15 cellular contexts compared by ENCODE assay signal in genomic region chr11:27214713-27215112, GRCh38.
DNase-seq lines count a peak whose midpoint lies in the region; ATAC-seq and TF ChIP-seq lines count a peak whose summit lies in the region.
"Had no signal": no experiment of that assay in that cellular context is flagged by ENCODE, and none has a peak within 500 bp of the region (broad histone marks: within the 10 kb centered on the region; RNA-seq: fewer than 3 reads in every experiment).

No MANE protein-coding gene starts in this region.

- H3K27me3 ChIP-seq in IMR-90 (ENCODE audit: control insufficient read depth, insufficient read depth, low read length) (no peaks in the 10 kb centered on the region), adipocyte (replicated peaks; ENCODE audit: control insufficient read depth, insufficient read depth, low read length) (no peaks in the 10 kb centered on the region), mesendoderm (ENCODE audit: insufficient read depth, low read length, poor library complexity) (no peaks in the 10 kb centered on the region), smooth muscle cell (ENCODE audit: low read depth) (no peaks in the 10 kb centered on the region), uterus (no peaks in the 10 kb centered on the region)

- peak overlapping the region; percentile 31; the same call in 1 of the 2 replicates for H4K5ac ChIP-seq in IMR-90 (ENCODE audit: low read depth, low read length)
- H4K5ac ChIP-seq in mesendoderm (ENCODE audit: low read length) = no peak overlapping the region

- no peak for TF ChIP-seq RAD21 in IMR-90 (IDR thresholded peaks at IDR 0.05; ENCODE audit: low read length)

- no peaks in the 10 kb centered on the region for H3K79me2 ChIP-seq in mesendoderm (ENCODE audit: control insufficient read depth, insufficient read depth, low read length)
- peaks cover 9% of the 10 kb centered on the region for H3K79me2 ChIP-seq in smooth muscle cell (ENCODE audit: low read depth)

- WGBS in IMR-90 (ENCODE audit: extremely low coverage in 2 of 2, insufficient read length in 1 of 2), 2 experiments = 67% methylated on average over 1 of the region's 5 CpGs; no CpG with 5 or more reads in 1 of the 2 experiments
- WGBS in mesendoderm (ENCODE audit: extremely low coverage, insufficient coverage, low lambda C conversion rate) = no CpG with 5 or more reads among the region's 5 CpGs
- WGBS in smooth muscle cell (ENCODE audit: low lambda C conversion rate) = 95% methylated on average over 5 of the region's 5 CpGs

- no peak overlapping the region for H2BK5ac ChIP-seq in IMR-90 (ENCODE audit: low read depth, low read length, poor library complexity, severe bottlenecking)
- no peak overlapping the region for H2BK5ac ChIP-seq in mesendoderm (ENCODE audit: low read length)

- no peak overlapping the region for H2AK9ac ChIP-seq in IMR-90 (replicated peaks; ENCODE audit: low read depth, low read length, poor library complexity)

- H3K36me3 ChIP-seq in IMR-90 (ENCODE audit: control insufficient read depth, insufficient read depth, low read length) (no peaks in the 10 kb centered on the region), adipocyte (ENCODE audit: control insufficient read depth, insufficient read depth, low read length, severe bottlenecking) (no peaks in the 10 kb centered on the region), mesendoderm (ENCODE audit: control insufficient read depth, insufficient read depth, low read length) (no peaks in the 10 kb centered on the region), smooth muscle cell (ENCODE audit: low read depth) (no peaks in the 10 kb centered on the region), uterus (no peaks in the 10 kb centered on the region)

- H3F3A ChIP-seq in smooth muscle cell (ENCODE audit: low read depth) = peaks cover 24% of the 10 kb centered on the region

- H2BK120ac ChIP-seq in IMR-90 (ENCODE audit: low read depth, low read length) (0 out of 2 replicates have a peak overlapping the region, but pooled peaks have one; percentile 39), mesendoderm (ENCODE audit: low read depth, low read length) (no peak overlapping the region)

- ATAC-seq in IMR-90 (ENCODE audit: low read depth) (no peak), HG02610 (IDR thresholded peaks at IDR 0.05; ENCODE audit: unreplicated experiment) (no peak)
- ATAC-seq: A549; CD8-positive, alpha-beta T cell had no signal

- no peak overlapping the region for H3K4me2 ChIP-seq in IMR-90 (ENCODE audit: low read depth, low read length)
- no peak overlapping the region for H3K4me2 ChIP-seq in mesendoderm (ENCODE audit: low read length)
- no peak overlapping the region for H3K4me2 ChIP-seq in smooth muscle cell

- H3K4me1 ChIP-seq in IMR-90 (ENCODE audit: control insufficient read depth, insufficient read depth, low read length) (peaks cover 28% of the 10 kb centered on the region), adipocyte (ENCODE audit: control insufficient read depth, insufficient read depth, low read length) (peaks cover 32% of the 10 kb centered on the region), mesendoderm (ENCODE audit: control insufficient read depth, low read depth, low read length) (peaks cover 9% of the 10 kb centered on the region), smooth muscle cell (ENCODE audit: low read depth) (peaks cover 27% of the 10 kb centered on the region), uterus (peaks cover 0 to 19% of the 10 kb centered on the region in 2 donors)

- H2AFZ ChIP-seq in IMR-90 (replicated peaks; ENCODE audit: low read length, poor library complexity) (no peak overlapping the region), smooth muscle cell (ENCODE audit: low read depth) (no peak overlapping the region)

- no peak overlapping the region for H3K9ac ChIP-seq in IMR-90 (ENCODE audit: low read depth, low read length)
- H3K9ac ChIP-seq in adipocyte (ENCODE audit: low read length) = no peak overlapping the region
- H3K9ac ChIP-seq in mesendoderm (ENCODE audit: low read length) = no peak overlapping the region
- no peak overlapping the region for H3K9ac ChIP-seq in smooth muscle cell (ENCODE audit: low read depth)

- H4K8ac ChIP-seq in IMR-90 (ENCODE audit: low read depth in 2 of 2, low read length in 2 of 2) = no peak overlapping the region; a peak in 1 of 4 replicates
- no peak overlapping the region for H4K8ac ChIP-seq in mesendoderm (ENCODE audit: low read depth, low read length)

- in situ Hi-C loops in IMR-90 (cut with MboI; ENCODE audit: low sequenced_read_pairs) = no loop called here

- H4K20me1 ChIP-seq in IMR-90 (ENCODE audit: insufficient read depth, low read length) = no peaks in the 10 kb centered on the region
- no peaks in the 10 kb centered on the region for H4K20me1 ChIP-seq in smooth muscle cell (ENCODE audit: low read depth)

- H2BK20ac ChIP-seq in IMR-90 (ENCODE audit: low read depth, low read length) = peak overlapping the region; percentile 83

- H3K4me3 ChIP-seq in IMR-90 (ENCODE audit: insufficient read depth, low read depth, low read length) (no peak overlapping the region), adipocyte (ENCODE audit: low read length) (no peak overlapping the region), mesendoderm (ENCODE audit: low read length) (no peak overlapping the region), smooth muscle cell (no peak overlapping the region), uterus (no peak overlapping the region)
- H3K4me3 ChIP-seq: A549 had no signal

- H3K4ac ChIP-seq in IMR-90 (ENCODE audit: low read depth, low read length) (peak overlapping the region; percentile 48), mesendoderm (ENCODE audit: low read depth, low read length) (no peak overlapping the region)

- no peak overlapping the region for H3K27ac ChIP-seq in IMR-90 (ENCODE audit: insufficient read depth, low read length)
- no peak overlapping the region for H3K27ac ChIP-seq in mesendoderm (ENCODE audit: low read depth, low read length)
- peak overlapping the region; percentile 64 for H3K27ac ChIP-seq in smooth muscle cell (ENCODE audit: low read depth)
- no peak overlapping the region for H3K27ac ChIP-seq in uterus

- peaks cover 25% of the 10 kb centered on the region for H3K9me1 ChIP-seq in IMR-90 (ENCODE audit: insufficient read depth, low read length)

- intact Hi-C loops in IMR-90 (cut with micrococcal nuclease) = loop anchor here (10.0 kb wide), 1 partner anchor 70 kb away; no protein-coding TSS in a partner anchor
- intact Hi-C loops in uterus (cut with DNase I; ENCODE audit: low total_unique reads) = no loop called here

- H2BK15ac ChIP-seq in IMR-90 (ENCODE audit: low read depth, low read length) (no peak overlapping the region), mesendoderm (replicated peaks; ENCODE audit: low read depth) (peak overlapping the region; percentile 38)

- peak overlapping the region; percentile 56; the same call in 1 of the 2 replicates for H3K14ac ChIP-seq in IMR-90 (replicated peaks; ENCODE audit: low read depth, low read length)

- no peak overlapping the region for H3K56ac ChIP-seq in IMR-90 (ENCODE audit: extremely low read depth, insufficient read depth, low read length)
- no peak overlapping the region for H3K56ac ChIP-seq in mesendoderm (ENCODE audit: low read length)

- POLR2A ChIA-PET in IMR-90 (lab: Charles Lee; ENCODE audit: unreplicated experiment) = no interaction called here

- no peak for DNase-seq in IMR-90
- peak; percentile 35 for DNase-seq in adipocyte (ENCODE audit: low read depth)
- no peak for DNase-seq in mesendoderm
- no peak for DNase-seq in smooth muscle cell (lab: John Stamatoyannopoulos, UW; ENCODE audit: unreplicated experiment)
- no peak for DNase-seq in uterus
- DNase-seq in activated CD8-positive, alpha-beta memory T cell treated with anti-CD3 and anti-CD28 coated beads, Interleukin-2, amount 50 U/mL, for 48 hours = no peak
- DNase-seq: CD8-positive, alpha-beta T cell; COR-L47; DMS153; DMS79 treated with DMSO at 0.1 percent for 48 hours; EL; GOT3; H9 had no signal

- TF ChIP-seq CTCF in IMR-90 (conservative IDR thresholded peaks at IDR 0.05; ENCODE audit: low read depth, low read length) (no peak), smooth muscle cell (IDR thresholded peaks at IDR 0.05; ENCODE audit: borderline replicate concordance, insufficient read depth, poor library complexity, severe bottlenecking) (no peak), uterus (IDR thresholded peaks at IDR 0.05) (no peak)

- H3K18ac ChIP-seq in IMR-90 (ENCODE audit: low read depth, low read length) = peak overlapping the region; percentile 15
- no peak overlapping the region for H3K18ac ChIP-seq in mesendoderm (ENCODE audit: low read length)

- H3K23ac ChIP-seq in IMR-90 (ENCODE audit: low read depth, low read length) (no peak overlapping the region), mesendoderm (ENCODE audit: low read length) (no peak overlapping the region)

- H2AK5ac ChIP-seq in IMR-90 (ENCODE audit: low read depth, low read length) (peak overlapping the region; percentile 59), mesendoderm (ENCODE audit: low read length) (no peak overlapping the region)

- dilution Hi-C loops in IMR-90 (cut with HindIII; ENCODE audit: low sequenced_read_pairs, unreplicated experiment) = no loop called here

- H4K91ac ChIP-seq in IMR-90 (ENCODE audit: insufficient read depth, low read depth, low read length) = no peak overlapping the region

- CTCF ChIA-PET in IMR-90 (lab: Yijun Ruan, JAX) = no interaction called here

- BruUV-seq in IMR-90 (replicated peaks; lab: Mats Ljungman, UMichigan) = no TSS peak

- H3K79me1 ChIP-seq in IMR-90 (ENCODE audit: low read depth in 1 of 2, low read length in 2 of 2) (no peaks in the 10 kb centered on the region), mesendoderm (ENCODE audit: low read length) (no peaks in the 10 kb centered on the region)

- H3K9me3 ChIP-seq in IMR-90 (ENCODE audit: control insufficient read depth, insufficient read depth, low read length) = no peaks in the 10 kb centered on the region
- H3K9me3 ChIP-seq in adipocyte (ENCODE audit: control insufficient read depth, low read length) = no peaks in the 10 kb centered on the region
- no peaks in the 10 kb centered on the region for H3K9me3 ChIP-seq in smooth muscle cell (replicated peaks; ENCODE audit: low read depth)
- no peaks in the 10 kb centered on the region for H3K9me3 ChIP-seq in uterus
- H3K9me3 ChIP-seq: A549 had no signal

- TF ChIP-seq POLR2A in IMR-90 (IDR thresholded peaks at IDR 0.05; ENCODE audit: low read depth, low read length) (no peak), uterus (IDR thresholded peaks at IDR 0.05) (no peak)

TF ChIP-seq in IMR-90, 13 proteins besides CTCF, POLR2A, EP300 and RAD21 (continues in another document):
- TF ChIP-seq BHLHE40 (IDR thresholded peaks at IDR 0.05; ENCODE audit: low read depth, low read length) (no peak), RCOR1 (IDR thresholded peaks at IDR 0.05; ENCODE audit: insufficient replicate concordance, low read length) (no peak), FOS (IDR thresholded peaks at IDR 0.05; ENCODE audit: low read depth, low read length) (no peak), SMC3 (IDR thresholded peaks at IDR 0.05; ENCODE audit: low read depth, low read length) (no peak)
